9 cellular contexts compared by ENCODE assay signal in genomic region chr18:23136326-23137092, GRCh38. TPM values are rescaled to one million over a fixed set of nuclear protein-coding genes. Genes with fewer than 3 reads are reported as not detected.
DNase-seq lines count a peak whose midpoint lies in the region; ATAC-seq, FAIRE-seq and TF ChIP-seq lines count a peak whose summit lies in the region.
"Had no signal": no experiment of that assay in that cellular context is flagged by ENCODE, and none has a peak within 500 bp of the region (broad histone marks: within the 10 kb centered on the region; RNA-seq: fewer than 3 reads in every experiment).

No MANE protein-coding gene starts in this region.

- BruUV-seq in GM12878 (replicated peaks; lab: Mats Ljungman, UMichigan): TSS peak; percentile 85

- TF ChIP-seq EP300 in GM12878 (IDR thresholded peaks at IDR 0.05; ENCODE audit: borderline replicate concordance in 1 of 2, control insufficient read depth in 1 of 2, low read depth in 2 of 2, low read length in 2 of 2): no peak

- peak overlapping the region; percentile 92 for H3K4me2 ChIP-seq in GM12878 (ENCODE audit: control insufficient read depth, insufficient read depth)

- peak overlapping the region; percentile 88 for H3K9ac ChIP-seq in GM12878 (ENCODE audit: control insufficient read depth, insufficient read depth, low read length)

- H3K36me3 ChIP-seq in GM12878 (ENCODE audit: control insufficient read depth in 2 of 2, insufficient read depth in 2 of 2, low read length in 1 of 2): no peaks in the 10 kb centered on the region

- peaks cover 65% of the 10 kb centered on the region for H3K79me2 ChIP-seq in GM12878 (ENCODE audit: control insufficient read depth, insufficient read depth, low read length)

- H3K4me1 ChIP-seq in GM12878 (ENCODE audit: control insufficient read depth, insufficient read depth, low read length): peaks cover 24% of the 10 kb centered on the region

- POLR2A ChIA-PET in GM12878 (lab: Charles Lee): interaction anchor here (0.6 to 7.1 kb wide), 7 partner anchors 90 to 223 kb away, joined by 3 to 86 read pairs (median 5); no protein-coding TSS in a partner anchor

- H4K20me1 ChIP-seq in GM12878 (ENCODE audit: control insufficient read depth, insufficient read depth): no peaks in the 10 kb centered on the region

- TF ChIP-seq POLR2A in NB4 (IDR thresholded peaks at IDR 0.05; ENCODE audit: extremely low read depth, insufficient read length) (no peak), GM12878 (IDR thresholded peaks at IDR 0.05; ENCODE audit: low read depth, low read length) (0 out of 2 replicates have a peak, but pooled peaks have one; percentile 52)

- intact Hi-C loops in GM12878 (cut with micrococcal nuclease; ENCODE audit: unreplicated experiment): loop anchor here (1.0 to 10.0 kb wide), 2 partner anchors 95 to 202 kb away; partner anchors contain the start of gene RBBP8

- FAIRE-seq in GM12878 (lab: Jason Lieb, UNC): no peak
- FAIRE-seq: islet of Langerhans had no signal

- WGBS in GM12878 (ENCODE audit: insufficient coverage, insufficient replicate concordance, low lambda C conversion rate, missing lambda C conversion rate): 1% methylated on average over 71 of the region's 72 CpGs

- SMC1A ChIA-PET in GM12878 (lab: Charles Lee; ENCODE audit: uncharacterized antibody, unreplicated experiment): interaction anchor here (0.9 to 5.4 kb wide), 10 partner anchors 10 to 275 kb away, joined by 3 to 52 read pairs (median 16); no protein-coding TSS in a partner anchor

- H3K9me3 ChIP-seq in GM12878 (replicated peaks; ENCODE audit: control insufficient read depth, insufficient read depth, low read length): no peaks in the 10 kb centered on the region

- RAD21 ChIA-PET in GM12878 (lab: Charles Lee; ENCODE audit: unreplicated experiment): interaction anchor here (0.9 to 7.8 kb wide), 6 partner anchors 91 to 315 kb away, joined by 3 to 114 read pairs (median 4); no protein-coding TSS in a partner anchor

- ATAC-seq in GM19025 (IDR thresholded peaks at IDR 0.05; ENCODE audit: low read depth, unreplicated experiment): peak; percentile 16
- ATAC-seq in GM12878: peak; percentile 34

- H3K27ac ChIP-seq in GM12878 (ENCODE audit: control insufficient read depth, insufficient read depth) (peak overlapping the region; percentile 71), skin epidermis (peak overlapping the region in 19 of 21 experiments; percentile 5 to 91 (median 73))

- no peak for TF ChIP-seq RAD21 in GM12878 (IDR thresholded peaks at IDR 0.05; ENCODE audit: insufficient read depth, low read depth, low read length)

- DNase-seq in AG09309 (ENCODE audit: low read depth) (no peak), NB4 (ENCODE audit: low read depth) (peak; percentile 62), GM12878 (ENCODE audit: low read depth, low spot score) (no peak), iris pigment epithelial cell (ENCODE audit: low read depth) (peak; percentile 47), globus pallidus (ENCODE audit: low spot score) (no peak), T-helper 9 cell (no peak)

- H2AFZ ChIP-seq in GM12878 (ENCODE audit: control insufficient read depth, low read depth, low read length): peak overlapping the region; percentile 59

- CTCF ChIA-PET in GM12878 (lab: Yijun Ruan, JAX): interaction anchor here (0.8 to 6.2 kb wide), 7 partner anchors 59 to 286 kb away, joined by 3 to 59 read pairs (median 3); no protein-coding TSS in a partner anchor

- no peaks in the 10 kb centered on the region for H3K27me3 ChIP-seq in GM12878 (replicated peaks in 1 of 2; ENCODE audit: control insufficient read depth in 2 of 2, insufficient read depth in 2 of 2, low read length in 1 of 2)

- in situ Hi-C loops in GM12878 (cut with MboI): loop anchor here (5.0 kb wide), 1 partner anchor 91 kb away; no protein-coding TSS in a partner anchor

- TF ChIP-seq CTCF in AG09309 (IDR thresholded peaks at IDR 0.05; ENCODE audit: control insufficient read depth, insufficient read depth, low read depth, low read length, missing control alignments) (no peak), NB4 (IDR thresholded peaks at IDR 0.05; ENCODE audit: low read depth, low read length) (no peak), GM12878 (IDR thresholded peaks at IDR 0.05 in 2 of 3, conservative IDR thresholded peaks at IDR 0.05 in 1 of 3; ENCODE audit: control insufficient read depth in 2 of 3, extremely low read depth in 1 of 3, insufficient read depth in 1 of 3, low read depth in 3 of 3, low read length in 3 of 3) (peak in 1 of 3 experiments; percentile 14; a peak in 1 of 6 replicates)

- H3K4me3 ChIP-seq in AG09309 (ENCODE audit: control insufficient read depth, low read depth, low read length): peak overlapping the region; percentile 55
- H3K4me3 ChIP-seq in NB4 (ENCODE audit: low read depth, low read length): peak overlapping the region; percentile 54
- peak overlapping the region; percentile 97 for H3K4me3 ChIP-seq in GM12878
- peak overlapping the region; percentile 39 to 69 (median 54) for H3K4me3 ChIP-seq in skin epidermis

TF ChIP-seq in GM12878, 131 proteins besides CTCF, POLR2A, EP300 and RAD21 (continues in another document):
- TF ChIP-seq SMC3 (IDR thresholded peaks at IDR 0.05; ENCODE audit: borderline replicate concordance, low read length) (0 out of 2 replicates have a peak, but pooled peaks have one; percentile 2), KAT2A (conservative IDR thresholded peaks at IDR 0.05; ENCODE audit: control insufficient read depth, low read depth, low read length) (no peak), EGR1 (IDR thresholded peaks at IDR 0.05; ENCODE audit: borderline replicate concordance in 1 of 2, low read depth in 2 of 2, low read length in 2 of 2) (0 out of 3 replicates have a peak, but pooled peaks of 1 of the 2 experiments have one; percentile 14), EZH2 (IDR thresholded peaks at IDR 0.05; ENCODE audit: borderline replicate concordance, control insufficient read depth, low read depth, low read length) (no peak), POLR2AphosphoS2 (IDR thresholded peaks at IDR 0.05; ENCODE audit: low read depth, low read length) (peak; percentile 45; the same call in 1 of the 2 replicates), RELB (IDR thresholded peaks at IDR 0.05; ENCODE audit: low read depth) (no peak), LARP7 (IDR thresholded peaks at IDR 0.05) (0 out of 2 replicates have a peak, but pooled peaks have one; percentile 2), CHD4 (IDR thresholded peaks at IDR 0.05) (no peak), CHD1 (IDR thresholded peaks at IDR 0.05; ENCODE audit: low read depth, low read length) (0 out of 2 replicates have a peak, but pooled peaks have one; percentile 18), PBX3 (IDR thresholded peaks at IDR 0.05; ENCODE audit: insufficient replicate concordance, low read depth, low read length) (no peak), RFX5 (IDR thresholded peaks at IDR 0.05; ENCODE audit: low read depth, low read length) (no peak), E2F4 (IDR thresholded peaks at IDR 0.05; ENCODE audit: low read depth, low read length) (no peak)

RNA-seq across cellular contexts. Expression of gene CABLES1, which starts 1.2 kb away (rescaled TPM):
- total RNA-seq in GM12878 (2013; cell fraction: nucleolus; rRNA removed): 89.9 and 109 TPM in 2 replicates
- 11.5 and 14.4 TPM in 2 replicates for total RNA-seq in GM12878 (2014; rRNA removed)
- total RNA-seq in GM12878 (2014; rRNA removed; fragmentation: Illumina TruSeq; extraction: Trizol): 6.8 and 8.5 TPM in 2 replicates
- total RNA-seq in GM12878 (2021): 14.5 and 15.6 TPM in 2 replicates
- 16.6 TPM for polyA plus RNA-seq in GM12878 (2011; ENCODE audit: low read depth)
- 24.3 and 27.2 TPM in 2 replicates for polyA plus RNA-seq in GM12878 (2011; rRNA removed)
- 20.0 and 24.5 TPM in 2 replicates for polyA plus RNA-seq in GM12878 (2011; cell fraction: cytosol; rRNA removed)
- polyA plus RNA-seq in GM12878 (2011; cell fraction: nucleus; rRNA removed): 34.6 and 38.3 TPM in 2 replicates
- 21.2 and 25.6 TPM in 2 replicates for polyA plus RNA-seq in GM12878 (2012)
- polyA plus RNA-seq in GM12878 (2014; fragmentation: Illumina TruSeq; extraction: Trizol): 9.4 and 13.3 TPM in 2 replicates
- polyA plus RNA-seq in GM12878 (2014; fragmentation: Nextera tagmentation; extraction: Ambion mirVana): 1 to 10 TPM; 2.9 to 6.6 TPM
- polyA plus RNA-seq in GM12878 (2014; rRNA removed): 8.0 and 8.8 TPM in 2 replicates
- polyA plus RNA-seq in GM12878 (2016; fragmentation: Nextera tagmentation; extraction: Ambion mirVana): 1 to 10 TPM; 3.4 to 4.9 TPM
- polyA minus RNA-seq in GM12878 (2011; rRNA and poly(A)+ RNA removed): 31.6 and 32.4 TPM in 2 replicates
- polyA minus RNA-seq in GM12878 (2011; cell fraction: cytosol; rRNA and poly(A)+ RNA removed): 11.0 and 14.5 TPM in 2 replicates
- polyA minus RNA-seq in GM12878 (2011; cell fraction: nucleus; rRNA and poly(A)+ RNA removed): 29.9 and 39.4 TPM in 2 replicates

Comparison
In these comparisons a context has a peak if more than half of its experiments do, and no peak if none do; other contexts are left out.
1. DNase-seq: peak in NB4 (single experiment) and iris pigment epithelial cell (single experiment); none in AG09309 (single experiment), GM12878 (single experiment), globus pallidus (single experiment) and T-helper 9 cell (single experiment).
2. Peak in every context shown above with its lines, with median percentiles within 50 percentile points of each other: H3K4me3 ChIP-seq.